Comparison of ENCODE assay signal across 1 cellular context in the genomic region with DNA sequence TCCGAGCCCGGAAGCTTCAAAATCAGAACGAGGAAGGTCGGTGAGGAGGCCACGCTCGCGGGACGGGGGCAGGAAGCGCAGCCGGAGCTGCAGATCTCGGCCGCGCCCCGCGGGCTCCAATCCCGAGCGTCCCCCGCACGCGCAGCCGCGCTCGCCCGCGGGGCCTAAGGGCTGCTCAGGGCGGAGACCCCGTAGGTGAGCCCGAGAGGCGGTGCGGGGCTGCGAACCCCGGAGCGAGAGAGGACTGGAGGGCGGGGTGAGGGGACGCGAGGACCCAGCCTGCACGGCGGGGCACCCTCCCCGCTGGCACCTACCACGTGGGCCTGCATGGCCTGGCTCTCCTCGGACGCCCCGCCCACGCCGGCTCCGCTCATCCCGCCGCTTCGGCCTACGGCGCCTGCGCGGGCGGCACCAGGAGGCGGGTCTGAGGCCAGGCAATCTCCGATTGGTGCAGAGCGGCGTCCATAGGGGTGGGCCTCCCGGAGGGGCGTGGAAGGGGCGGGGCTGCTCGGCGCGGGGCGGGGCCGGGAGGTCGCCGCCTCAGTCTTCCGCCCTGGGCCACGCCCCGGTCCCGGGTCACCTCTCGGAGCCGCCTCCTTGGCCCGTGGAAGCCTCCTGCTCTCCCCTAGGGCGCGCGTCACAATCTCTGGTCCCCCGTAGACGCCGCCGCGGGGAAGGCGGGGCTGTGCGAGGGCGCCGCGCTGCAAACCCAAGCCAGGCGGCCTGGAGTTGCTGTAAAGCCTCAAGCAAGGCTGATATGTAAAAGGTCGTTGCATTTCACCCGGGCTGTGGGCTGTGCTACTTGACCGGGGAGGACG.
TF ChIP-seq lines count a peak whose summit lies in the region.

No MANE protein-coding gene starts in this region.

TF ChIP-seq in K562, 482 proteins besides CTCF, POLR2A, EP300 and RAD21 (continued from another document):
- TF ChIP-seq, protein P1, sequence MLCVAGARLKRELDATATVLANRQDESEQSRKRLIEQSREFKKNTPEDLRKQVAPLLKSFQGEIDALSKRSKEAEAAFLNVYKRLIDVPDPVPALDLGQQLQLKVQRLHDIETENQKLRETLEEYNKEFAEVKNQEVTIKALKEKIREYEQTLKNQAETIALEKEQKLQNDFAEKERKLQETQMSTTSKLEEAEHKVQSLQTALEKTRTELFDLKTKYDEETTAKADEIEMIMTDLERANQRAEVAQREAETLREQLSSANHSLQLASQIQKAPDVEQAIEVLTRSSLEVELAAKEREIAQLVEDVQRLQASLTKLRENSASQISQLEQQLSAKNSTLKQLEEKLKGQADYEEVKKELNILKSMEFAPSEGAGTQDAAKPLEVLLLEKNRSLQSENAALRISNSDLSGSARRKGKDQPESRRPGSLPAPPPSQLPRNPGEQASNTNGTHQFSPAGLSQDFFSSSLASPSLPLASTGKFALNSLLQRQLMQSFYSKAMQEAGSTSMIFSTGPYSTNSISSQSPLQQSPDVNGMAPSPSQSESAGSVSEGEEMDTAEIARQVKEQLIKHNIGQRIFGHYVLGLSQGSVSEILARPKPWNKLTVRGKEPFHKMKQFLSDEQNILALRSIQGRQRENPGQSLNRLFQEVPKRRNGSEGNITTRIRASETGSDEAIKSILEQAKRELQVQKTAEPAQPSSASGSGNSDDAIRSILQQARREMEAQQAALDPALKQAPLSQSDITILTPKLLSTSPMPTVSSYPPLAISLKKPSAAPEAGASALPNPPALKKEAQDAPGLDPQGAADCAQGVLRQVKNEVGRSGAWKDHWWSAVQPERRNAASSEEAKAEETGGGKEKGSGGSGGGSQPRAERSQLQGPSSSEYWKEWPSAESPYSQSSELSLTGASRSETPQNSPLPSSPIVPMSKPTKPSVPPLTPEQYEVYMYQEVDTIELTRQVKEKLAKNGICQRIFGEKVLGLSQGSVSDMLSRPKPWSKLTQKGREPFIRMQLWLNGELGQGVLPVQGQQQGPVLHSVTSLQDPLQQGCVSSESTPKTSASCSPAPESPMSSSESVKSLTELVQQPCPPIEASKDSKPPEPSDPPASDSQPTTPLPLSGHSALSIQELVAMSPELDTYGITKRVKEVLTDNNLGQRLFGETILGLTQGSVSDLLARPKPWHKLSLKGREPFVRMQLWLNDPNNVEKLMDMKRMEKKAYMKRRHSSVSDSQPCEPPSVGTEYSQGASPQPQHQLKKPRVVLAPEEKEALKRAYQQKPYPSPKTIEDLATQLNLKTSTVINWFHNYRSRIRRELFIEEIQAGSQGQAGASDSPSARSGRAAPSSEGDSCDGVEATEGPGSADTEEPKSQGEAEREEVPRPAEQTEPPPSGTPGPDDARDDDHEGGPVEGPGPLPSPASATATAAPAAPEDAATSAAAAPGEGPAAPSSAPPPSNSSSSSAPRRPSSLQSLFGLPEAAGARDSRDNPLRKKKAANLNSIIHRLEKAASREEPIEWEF (CRISPR knock-in tag; IDR thresholded peaks at IDR 0.05), result no peak
- TF ChIP-seq, protein P2, sequence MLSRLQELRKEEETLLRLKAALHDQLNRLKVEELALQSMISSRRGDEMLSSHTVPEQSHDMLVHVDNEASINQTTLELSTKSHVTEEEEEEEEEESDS (CRISPR knock-in tag; IDR thresholded peaks at IDR 0.05), result no peak
- TF ChIP-seq FOXJ2 (tag; IDR thresholded peaks at IDR 0.05) (no peak), TBP (optimal IDR thresholded peaks at IDR 0.05; ENCODE audit: low read depth, low read length) (peak; percentile 26), GTF2E2 (tag; IDR thresholded peaks at IDR 0.05) (no peak), ATF1 (CRISPR knock-in tag; IDR thresholded peaks at IDR 0.05) (0 out of 2 replicates have a peak, but pooled peaks have one; percentile 30), ATF1 (tag; IDR thresholded peaks at IDR 0.05) (peak; percentile 85), SRSF7 (optimal IDR thresholded peaks at IDR 0.05; ENCODE audit: low read depth, low read length) (no peak), SP1 (CRISPR knock-in tag; IDR thresholded peaks at IDR 0.05) (peak; percentile 98), GATAD2A (IDR thresholded peaks at IDR 0.05) (0 out of 2 replicates have a peak, but pooled peaks have one; percentile 40), NFRKB (IDR thresholded peaks at IDR 0.05; ENCODE audit: low read depth) (no peak), ZNF717 (CRISPR knock-in tag; IDR thresholded peaks at IDR 0.05) (no peak), SRF (CRISPR knock-in tag; IDR thresholded peaks at IDR 0.05) (peak in 1 of 2 experiments; percentile 55; a peak in 1 of 4 replicates), HNRNPUL1 (IDR thresholded peaks at IDR 0.05; ENCODE audit: low read length) (no peak), BRCA1 (IDR thresholded peaks at IDR 0.05) (no peak), BRCA1 (CRISPR knock-in tag; IDR thresholded peaks at IDR 0.05) (no peak), ZNF695 (CRISPR knock-in tag; IDR thresholded peaks at IDR 0.05) (no peak), NCOR1 (IDR thresholded peaks at IDR 0.05) (no peak), DPF2 (IDR thresholded peaks at IDR 0.05) (no peak)
- TF ChIP-seq, protein P3, sequence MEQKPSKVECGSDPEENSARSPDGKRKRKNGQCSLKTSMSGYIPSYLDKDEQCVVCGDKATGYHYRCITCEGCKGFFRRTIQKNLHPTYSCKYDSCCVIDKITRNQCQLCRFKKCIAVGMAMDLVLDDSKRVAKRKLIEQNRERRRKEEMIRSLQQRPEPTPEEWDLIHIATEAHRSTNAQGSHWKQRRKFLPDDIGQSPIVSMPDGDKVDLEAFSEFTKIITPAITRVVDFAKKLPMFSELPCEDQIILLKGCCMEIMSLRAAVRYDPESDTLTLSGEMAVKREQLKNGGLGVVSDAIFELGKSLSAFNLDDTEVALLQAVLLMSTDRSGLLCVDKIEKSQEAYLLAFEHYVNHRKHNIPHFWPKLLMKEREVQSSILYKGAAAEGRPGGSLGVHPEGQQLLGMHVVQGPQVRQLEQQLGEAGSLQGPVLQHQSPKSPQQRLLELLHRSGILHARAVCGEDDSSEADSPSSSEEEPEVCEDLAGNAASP (IDR thresholded peaks at IDR 0.05), result no peak
- TF ChIP-seq, protein P4, sequence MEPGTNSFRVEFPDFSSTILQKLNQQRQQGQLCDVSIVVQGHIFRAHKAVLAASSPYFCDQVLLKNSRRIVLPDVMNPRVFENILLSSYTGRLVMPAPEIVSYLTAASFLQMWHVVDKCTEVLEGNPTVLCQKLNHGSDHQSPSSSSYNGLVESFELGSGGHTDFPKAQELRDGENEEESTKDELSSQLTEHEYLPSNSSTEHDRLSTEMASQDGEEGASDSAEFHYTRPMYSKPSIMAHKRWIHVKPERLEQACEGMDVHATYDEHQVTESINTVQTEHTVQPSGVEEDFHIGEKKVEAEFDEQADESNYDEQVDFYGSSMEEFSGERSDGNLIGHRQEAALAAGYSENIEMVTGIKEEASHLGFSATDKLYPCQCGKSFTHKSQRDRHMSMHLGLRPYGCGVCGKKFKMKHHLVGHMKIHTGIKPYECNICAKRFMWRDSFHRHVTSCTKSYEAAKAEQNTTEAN (CRISPR knock-in tag; IDR thresholded peaks at IDR 0.05), result no peak
- TF ChIP-seq, protein P5, sequence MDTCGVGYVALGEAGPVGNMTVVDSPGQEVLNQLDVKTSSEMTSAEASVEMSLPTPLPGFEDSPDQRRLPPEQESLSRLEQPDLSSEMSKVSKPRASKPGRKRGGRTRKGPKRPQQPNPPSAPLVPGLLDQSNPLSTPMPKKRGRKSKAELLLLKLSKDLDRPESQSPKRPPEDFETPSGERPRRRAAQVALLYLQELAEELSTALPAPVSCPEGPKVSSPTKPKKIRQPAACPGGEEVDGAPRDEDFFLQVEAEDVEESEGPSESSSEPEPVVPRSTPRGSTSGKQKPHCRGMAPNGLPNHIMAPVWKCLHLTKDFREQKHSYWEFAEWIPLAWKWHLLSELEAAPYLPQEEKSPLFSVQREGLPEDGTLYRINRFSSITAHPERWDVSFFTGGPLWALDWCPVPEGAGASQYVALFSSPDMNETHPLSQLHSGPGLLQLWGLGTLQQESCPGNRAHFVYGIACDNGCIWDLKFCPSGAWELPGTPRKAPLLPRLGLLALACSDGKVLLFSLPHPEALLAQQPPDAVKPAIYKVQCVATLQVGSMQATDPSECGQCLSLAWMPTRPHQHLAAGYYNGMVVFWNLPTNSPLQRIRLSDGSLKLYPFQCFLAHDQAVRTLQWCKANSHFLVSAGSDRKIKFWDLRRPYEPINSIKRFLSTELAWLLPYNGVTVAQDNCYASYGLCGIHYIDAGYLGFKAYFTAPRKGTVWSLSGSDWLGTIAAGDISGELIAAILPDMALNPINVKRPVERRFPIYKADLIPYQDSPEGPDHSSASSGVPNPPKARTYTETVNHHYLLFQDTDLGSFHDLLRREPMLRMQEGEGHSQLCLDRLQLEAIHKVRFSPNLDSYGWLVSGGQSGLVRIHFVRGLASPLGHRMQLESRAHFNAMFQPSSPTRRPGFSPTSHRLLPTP (IDR thresholded peaks at IDR 0.05; ENCODE audit: borderline replicate concordance, extremely low read depth, insufficient read length), result no peak
- TF ChIP-seq, protein P6, sequence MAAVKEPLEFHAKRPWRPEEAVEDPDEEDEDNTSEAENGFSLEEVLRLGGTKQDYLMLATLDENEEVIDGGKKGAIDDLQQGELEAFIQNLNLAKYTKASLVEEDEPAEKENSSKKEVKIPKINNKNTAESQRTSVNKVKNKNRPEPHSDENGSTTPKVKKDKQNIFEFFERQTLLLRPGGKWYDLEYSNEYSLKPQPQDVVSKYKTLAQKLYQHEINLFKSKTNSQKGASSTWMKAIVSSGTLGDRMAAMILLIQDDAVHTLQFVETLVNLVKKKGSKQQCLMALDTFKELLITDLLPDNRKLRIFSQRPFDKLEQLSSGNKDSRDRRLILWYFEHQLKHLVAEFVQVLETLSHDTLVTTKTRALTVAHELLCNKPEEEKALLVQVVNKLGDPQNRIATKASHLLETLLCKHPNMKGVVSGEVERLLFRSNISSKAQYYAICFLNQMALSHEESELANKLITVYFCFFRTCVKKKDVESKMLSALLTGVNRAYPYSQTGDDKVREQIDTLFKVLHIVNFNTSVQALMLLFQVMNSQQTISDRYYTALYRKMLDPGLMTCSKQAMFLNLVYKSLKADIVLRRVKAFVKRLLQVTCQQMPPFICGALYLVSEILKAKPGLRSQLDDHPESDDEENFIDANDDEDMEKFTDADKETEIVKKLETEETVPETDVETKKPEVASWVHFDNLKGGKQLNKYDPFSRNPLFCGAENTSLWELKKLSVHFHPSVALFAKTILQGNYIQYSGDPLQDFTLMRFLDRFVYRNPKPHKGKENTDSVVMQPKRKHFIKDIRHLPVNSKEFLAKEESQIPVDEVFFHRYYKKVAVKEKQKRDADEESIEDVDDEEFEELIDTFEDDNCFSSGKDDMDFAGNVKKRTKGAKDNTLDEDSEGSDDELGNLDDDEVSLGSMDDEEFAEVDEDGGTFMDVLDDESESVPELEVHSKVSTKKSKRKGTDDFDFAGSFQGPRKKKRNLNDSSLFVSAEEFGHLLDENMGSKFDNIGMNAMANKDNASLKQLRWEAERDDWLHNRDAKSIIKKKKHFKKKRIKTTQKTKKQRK (IDR thresholded peaks at IDR 0.05; ENCODE audit: borderline replicate concordance, low read depth, low read length), result no peak
- TF ChIP-seq, protein P7, sequence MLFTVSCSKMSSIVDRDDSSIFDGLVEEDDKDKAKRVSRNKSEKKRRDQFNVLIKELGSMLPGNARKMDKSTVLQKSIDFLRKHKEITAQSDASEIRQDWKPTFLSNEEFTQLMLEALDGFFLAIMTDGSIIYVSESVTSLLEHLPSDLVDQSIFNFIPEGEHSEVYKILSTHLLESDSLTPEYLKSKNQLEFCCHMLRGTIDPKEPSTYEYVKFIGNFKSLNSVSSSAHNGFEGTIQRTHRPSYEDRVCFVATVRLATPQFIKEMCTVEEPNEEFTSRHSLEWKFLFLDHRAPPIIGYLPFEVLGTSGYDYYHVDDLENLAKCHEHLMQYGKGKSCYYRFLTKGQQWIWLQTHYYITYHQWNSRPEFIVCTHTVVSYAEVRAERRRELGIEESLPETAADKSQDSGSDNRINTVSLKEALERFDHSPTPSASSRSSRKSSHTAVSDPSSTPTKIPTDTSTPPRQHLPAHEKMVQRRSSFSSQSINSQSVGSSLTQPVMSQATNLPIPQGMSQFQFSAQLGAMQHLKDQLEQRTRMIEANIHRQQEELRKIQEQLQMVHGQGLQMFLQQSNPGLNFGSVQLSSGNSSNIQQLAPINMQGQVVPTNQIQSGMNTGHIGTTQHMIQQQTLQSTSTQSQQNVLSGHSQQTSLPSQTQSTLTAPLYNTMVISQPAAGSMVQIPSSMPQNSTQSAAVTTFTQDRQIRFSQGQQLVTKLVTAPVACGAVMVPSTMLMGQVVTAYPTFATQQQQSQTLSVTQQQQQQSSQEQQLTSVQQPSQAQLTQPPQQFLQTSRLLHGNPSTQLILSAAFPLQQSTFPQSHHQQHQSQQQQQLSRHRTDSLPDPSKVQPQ (CRISPR knock-in tag; IDR thresholded peaks at IDR 0.05; ENCODE audit: borderline replicate concordance), result no peak
